Comparison of ENCODE assay signal across 9 cellular contexts in the genomic region with DNA sequence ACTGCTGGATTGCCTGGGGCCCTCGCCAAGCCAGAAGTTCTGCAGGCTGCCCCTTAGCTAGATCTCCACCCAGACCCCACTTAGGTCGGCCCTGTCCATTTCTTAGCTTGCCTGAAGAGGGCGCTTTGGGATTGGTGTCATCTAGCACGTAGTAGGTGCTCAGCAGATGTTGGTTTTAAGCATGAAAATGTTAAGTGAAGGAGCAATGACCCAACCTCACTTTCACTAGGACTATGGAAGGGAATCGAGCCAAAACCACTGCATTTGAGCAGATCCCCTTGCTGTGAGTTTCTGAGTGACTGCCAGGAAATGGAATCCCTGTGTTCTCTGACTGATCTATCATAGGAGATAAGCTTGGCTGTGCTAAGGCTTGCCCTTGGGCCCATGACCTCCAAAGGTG.
DNase-seq lines count a peak whose midpoint lies in the region; ATAC-seq, FAIRE-seq and TF ChIP-seq lines count a peak whose summit lies in the region.
"Had no signal": no experiment of that assay in that cellular context is flagged by ENCODE, and none has a peak within 500 bp of the region (broad histone marks: within the 10 kb centered on the region; RNA-seq: fewer than 3 reads in every experiment).

No MANE protein-coding gene starts in this region.

- no peak overlapping the region for H3K9ac ChIP-seq in mesendoderm (ENCODE audit: low read length)

- no peak overlapping the region for H4K8ac ChIP-seq in mesendoderm (ENCODE audit: low read depth, low read length)

- no peak overlapping the region for H3K18ac ChIP-seq in mesendoderm (ENCODE audit: low read length)

- H3K4ac ChIP-seq in mesendoderm (ENCODE audit: low read depth, low read length): no peak overlapping the region

- H3K79me1 ChIP-seq in mesendoderm (ENCODE audit: low read length): no peaks in the 10 kb centered on the region

- no peaks in the 10 kb centered on the region for H3K79me2 ChIP-seq in mesendoderm (ENCODE audit: control insufficient read depth, insufficient read depth, low read length)

- WGBS in mesendoderm (ENCODE audit: extremely low coverage, insufficient coverage, low lambda C conversion rate): no CpG with 5 or more reads among the region's 5 CpGs

- DNase-seq in ELR (ENCODE audit: low read depth) (peak; percentile 47), LNCaP clone FGC (ENCODE audit: low read depth) (no peak), bronchial epithelial cell (ENCODE audit: low read depth) (no peak), mesendoderm (peak; percentile 80), RPMI8226 (no peak), COLO668 (lab: John Stamatoyannopoulos, UW; ENCODE audit: unreplicated experiment) (no peak)
- DNase-seq in stimulated activated CD4-positive, alpha-beta T cell treated with anti-CD3 and anti-CD28 coated beads, Interleukin-2, amount 100 ng/mL, for 24 hours: no peak
- DNase-seq: activated T-cell treated with anti-CD3 and anti-CD28 coated beads, Interleukin-2, amount 50 U/mL, for 1 hour had no signal

- FAIRE-seq in bronchial epithelial cell (lab: Jason Lieb, UNC): peak; percentile 50

- no peak overlapping the region for H3K56ac ChIP-seq in mesendoderm (ENCODE audit: low read length)

- TF ChIP-seq CTCF in LNCaP clone FGC (IDR thresholded peaks at IDR 0.05; ENCODE audit: control insufficient read depth, extremely low read depth, insufficient read depth) (peak; percentile 46), bronchial epithelial cell (IDR thresholded peaks at IDR 0.05; ENCODE audit: insufficient read depth, low read length, severe bottlenecking) (peak; percentile 44)

- H3K4me1 ChIP-seq in mesendoderm (ENCODE audit: control insufficient read depth, low read depth, low read length): no peaks in the 10 kb centered on the region

- ATAC-seq in HG02981 (IDR thresholded peaks at IDR 0.05; ENCODE audit: unreplicated experiment): no peak

- H3K4me3 ChIP-seq in LNCaP clone FGC (ENCODE audit: low read depth, low read length) (no peak overlapping the region), bronchial epithelial cell (ENCODE audit: low read depth, low read length) (no peak overlapping the region), mesendoderm (ENCODE audit: low read length) (no peak overlapping the region)

- H3K36me3 ChIP-seq in bronchial epithelial cell (ENCODE audit: control insufficient read depth, insufficient read depth, low read length) (no peaks in the 10 kb centered on the region), mesendoderm (ENCODE audit: control insufficient read depth, insufficient read depth, low read length) (no peaks in the 10 kb centered on the region)

- H2BK15ac ChIP-seq in mesendoderm (replicated peaks; ENCODE audit: low read depth): no peak overlapping the region

- no peak overlapping the region for H3K23ac ChIP-seq in mesendoderm (ENCODE audit: low read length)

- H3K4me2 ChIP-seq in mesendoderm (ENCODE audit: low read length): no peak overlapping the region

- H2BK120ac ChIP-seq in mesendoderm (ENCODE audit: low read depth, low read length): no peak overlapping the region

- H3K27me3 ChIP-seq in bronchial epithelial cell (ENCODE audit: control insufficient read depth, insufficient read depth, low read length) (no peaks in the 10 kb centered on the region), mesendoderm (ENCODE audit: insufficient read depth, low read length, poor library complexity) (no peaks in the 10 kb centered on the region)

- H4K5ac ChIP-seq in mesendoderm (ENCODE audit: low read length): no peak overlapping the region

- H2AK5ac ChIP-seq in mesendoderm (ENCODE audit: low read length): no peak overlapping the region

- H2BK5ac ChIP-seq in mesendoderm (ENCODE audit: low read length): no peak overlapping the region

- H3K27ac ChIP-seq in mesendoderm (ENCODE audit: low read depth, low read length): no peak overlapping the region

Comparison
In these comparisons a context has a peak if more than half of its experiments do, and no peak if none do; other contexts are left out.
1. DNase-seq: peak in ELR (single experiment) and mesendoderm (single experiment); none in LNCaP clone FGC (single experiment), bronchial epithelial cell (single experiment), RPMI8226 (single experiment), stimulated activated CD4-positive, alpha-beta T cell treated with anti-CD3 and anti-CD28 coated beads, Interleukin-2, amount 100 ng/mL, for 24 hours (0 of 2) and COLO668 (single experiment).